In the genomic region with DNA sequence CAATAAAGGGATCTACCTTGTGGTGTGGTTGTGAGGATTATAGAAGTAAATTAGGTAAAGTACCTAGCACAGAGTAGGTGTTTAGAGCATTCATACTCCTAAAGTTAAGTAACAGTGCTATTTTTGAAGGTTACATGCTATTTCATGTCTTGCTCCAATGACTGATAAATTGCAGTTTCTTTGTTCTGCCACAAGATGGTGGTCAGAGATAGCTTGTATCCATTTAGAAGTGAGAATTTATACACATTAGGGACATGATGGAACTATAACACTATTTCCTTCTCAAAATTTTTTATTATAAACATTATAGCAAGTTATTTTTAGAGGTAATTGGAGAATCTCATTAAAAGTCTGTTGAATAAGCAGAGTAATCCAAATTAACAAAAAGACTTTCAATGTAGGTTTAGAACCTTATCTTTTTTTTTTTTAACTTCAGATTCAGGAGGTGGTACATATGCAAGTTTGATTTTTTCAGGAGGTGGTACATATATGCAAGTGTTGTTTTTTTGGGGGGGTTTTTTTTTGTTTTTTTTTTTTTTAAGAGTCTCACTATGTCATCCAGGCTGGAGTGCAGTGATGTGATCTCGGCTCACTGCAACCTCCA, we compare ENCODE assay signal across 1 cellular context.
TF ChIP-seq lines count a peak whose summit lies in the region.

No MANE protein-coding gene starts in this region.

TF ChIP-seq in K562, 482 proteins besides CTCF, POLR2A, EP300 and RAD21 (continued from another document):
- TF ChIP-seq, protein P1, sequence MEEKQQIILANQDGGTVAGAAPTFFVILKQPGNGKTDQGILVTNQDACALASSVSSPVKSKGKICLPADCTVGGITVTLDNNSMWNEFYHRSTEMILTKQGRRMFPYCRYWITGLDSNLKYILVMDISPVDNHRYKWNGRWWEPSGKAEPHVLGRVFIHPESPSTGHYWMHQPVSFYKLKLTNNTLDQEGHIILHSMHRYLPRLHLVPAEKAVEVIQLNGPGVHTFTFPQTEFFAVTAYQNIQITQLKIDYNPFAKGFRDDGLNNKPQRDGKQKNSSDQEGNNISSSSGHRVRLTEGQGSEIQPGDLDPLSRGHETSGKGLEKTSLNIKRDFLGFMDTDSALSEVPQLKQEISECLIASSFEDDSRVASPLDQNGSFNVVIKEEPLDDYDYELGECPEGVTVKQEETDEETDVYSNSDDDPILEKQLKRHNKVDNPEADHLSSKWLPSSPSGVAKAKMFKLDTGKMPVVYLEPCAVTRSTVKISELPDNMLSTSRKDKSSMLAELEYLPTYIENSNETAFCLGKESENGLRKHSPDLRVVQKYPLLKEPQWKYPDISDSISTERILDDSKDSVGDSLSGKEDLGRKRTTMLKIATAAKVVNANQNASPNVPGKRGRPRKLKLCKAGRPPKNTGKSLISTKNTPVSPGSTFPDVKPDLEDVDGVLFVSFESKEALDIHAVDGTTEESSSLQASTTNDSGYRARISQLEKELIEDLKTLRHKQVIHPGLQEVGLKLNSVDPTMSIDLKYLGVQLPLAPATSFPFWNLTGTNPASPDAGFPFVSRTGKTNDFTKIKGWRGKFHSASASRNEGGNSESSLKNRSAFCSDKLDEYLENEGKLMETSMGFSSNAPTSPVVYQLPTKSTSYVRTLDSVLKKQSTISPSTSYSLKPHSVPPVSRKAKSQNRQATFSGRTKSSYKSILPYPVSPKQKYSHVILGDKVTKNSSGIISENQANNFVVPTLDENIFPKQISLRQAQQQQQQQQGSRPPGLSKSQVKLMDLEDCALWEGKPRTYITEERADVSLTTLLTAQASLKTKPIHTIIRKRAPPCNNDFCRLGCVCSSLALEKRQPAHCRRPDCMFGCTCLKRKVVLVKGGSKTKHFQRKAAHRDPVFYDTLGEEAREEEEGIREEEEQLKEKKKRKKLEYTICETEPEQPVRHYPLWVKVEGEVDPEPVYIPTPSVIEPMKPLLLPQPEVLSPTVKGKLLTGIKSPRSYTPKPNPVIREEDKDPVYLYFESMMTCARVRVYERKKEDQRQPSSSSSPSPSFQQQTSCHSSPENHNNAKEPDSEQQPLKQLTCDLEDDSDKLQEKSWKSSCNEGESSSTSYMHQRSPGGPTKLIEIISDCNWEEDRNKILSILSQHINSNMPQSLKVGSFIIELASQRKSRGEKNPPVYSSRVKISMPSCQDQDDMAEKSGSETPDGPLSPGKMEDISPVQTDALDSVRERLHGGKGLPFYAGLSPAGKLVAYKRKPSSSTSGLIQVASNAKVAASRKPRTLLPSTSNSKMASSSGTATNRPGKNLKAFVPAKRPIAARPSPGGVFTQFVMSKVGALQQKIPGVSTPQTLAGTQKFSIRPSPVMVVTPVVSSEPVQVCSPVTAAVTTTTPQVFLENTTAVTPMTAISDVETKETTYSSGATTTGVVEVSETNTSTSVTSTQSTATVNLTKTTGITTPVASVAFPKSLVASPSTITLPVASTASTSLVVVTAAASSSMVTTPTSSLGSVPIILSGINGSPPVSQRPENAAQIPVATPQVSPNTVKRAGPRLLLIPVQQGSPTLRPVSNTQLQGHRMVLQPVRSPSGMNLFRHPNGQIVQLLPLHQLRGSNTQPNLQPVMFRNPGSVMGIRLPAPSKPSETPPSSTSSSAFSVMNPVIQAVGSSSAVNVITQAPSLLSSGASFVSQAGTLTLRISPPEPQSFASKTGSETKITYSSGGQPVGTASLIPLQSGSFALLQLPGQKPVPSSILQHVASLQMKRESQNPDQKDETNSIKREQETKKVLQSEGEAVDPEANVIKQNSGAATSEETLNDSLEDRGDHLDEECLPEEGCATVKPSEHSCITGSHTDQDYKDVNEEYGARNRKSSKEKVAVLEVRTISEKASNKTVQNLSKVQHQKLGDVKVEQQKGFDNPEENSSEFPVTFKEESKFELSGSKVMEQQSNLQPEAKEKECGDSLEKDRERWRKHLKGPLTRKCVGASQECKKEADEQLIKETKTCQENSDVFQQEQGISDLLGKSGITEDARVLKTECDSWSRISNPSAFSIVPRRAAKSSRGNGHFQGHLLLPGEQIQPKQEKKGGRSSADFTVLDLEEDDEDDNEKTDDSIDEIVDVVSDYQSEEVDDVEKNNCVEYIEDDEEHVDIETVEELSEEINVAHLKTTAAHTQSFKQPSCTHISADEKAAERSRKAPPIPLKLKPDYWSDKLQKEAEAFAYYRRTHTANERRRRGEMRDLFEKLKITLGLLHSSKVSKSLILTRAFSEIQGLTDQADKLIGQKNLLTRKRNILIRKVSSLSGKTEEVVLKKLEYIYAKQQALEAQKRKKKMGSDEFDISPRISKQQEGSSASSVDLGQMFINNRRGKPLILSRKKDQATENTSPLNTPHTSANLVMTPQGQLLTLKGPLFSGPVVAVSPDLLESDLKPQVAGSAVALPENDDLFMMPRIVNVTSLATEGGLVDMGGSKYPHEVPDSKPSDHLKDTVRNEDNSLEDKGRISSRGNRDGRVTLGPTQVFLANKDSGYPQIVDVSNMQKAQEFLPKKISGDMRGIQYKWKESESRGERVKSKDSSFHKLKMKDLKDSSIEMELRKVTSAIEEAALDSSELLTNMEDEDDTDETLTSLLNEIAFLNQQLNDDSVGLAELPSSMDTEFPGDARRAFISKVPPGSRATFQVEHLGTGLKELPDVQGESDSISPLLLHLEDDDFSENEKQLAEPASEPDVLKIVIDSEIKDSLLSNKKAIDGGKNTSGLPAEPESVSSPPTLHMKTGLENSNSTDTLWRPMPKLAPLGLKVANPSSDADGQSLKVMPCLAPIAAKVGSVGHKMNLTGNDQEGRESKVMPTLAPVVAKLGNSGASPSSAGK (IDR thresholded peaks at IDR 0.05), result no peak
- no peak for TF ChIP-seq ZKSCAN3 (CRISPR knock-in tag; IDR thresholded peaks at IDR 0.05)
- no peak for TF ChIP-seq MIER1 (IDR thresholded peaks at IDR 0.05; ENCODE audit: low read depth)
- no peak for TF ChIP-seq RCOR1 (IDR thresholded peaks at IDR 0.05; ENCODE audit: borderline replicate concordance in 1 of 2, low read depth in 2 of 2, low read length in 2 of 2)
- no peak for TF ChIP-seq ZNF253 (CRISPR knock-in tag; conservative IDR thresholded peaks at IDR 0.05)
- TF ChIP-seq NCOR1 (IDR thresholded peaks at IDR 0.05), result no peak
- TF ChIP-seq SRF (CRISPR knock-in tag; IDR thresholded peaks at IDR 0.05), result no peak
- TF ChIP-seq OTX1 (CRISPR knock-in tag; IDR thresholded peaks at IDR 0.05), result no peak
- no peak for TF ChIP-seq HNRNPL (IDR thresholded peaks at IDR 0.05; ENCODE audit: low read depth, low read length)
- TF ChIP-seq, protein P2, sequence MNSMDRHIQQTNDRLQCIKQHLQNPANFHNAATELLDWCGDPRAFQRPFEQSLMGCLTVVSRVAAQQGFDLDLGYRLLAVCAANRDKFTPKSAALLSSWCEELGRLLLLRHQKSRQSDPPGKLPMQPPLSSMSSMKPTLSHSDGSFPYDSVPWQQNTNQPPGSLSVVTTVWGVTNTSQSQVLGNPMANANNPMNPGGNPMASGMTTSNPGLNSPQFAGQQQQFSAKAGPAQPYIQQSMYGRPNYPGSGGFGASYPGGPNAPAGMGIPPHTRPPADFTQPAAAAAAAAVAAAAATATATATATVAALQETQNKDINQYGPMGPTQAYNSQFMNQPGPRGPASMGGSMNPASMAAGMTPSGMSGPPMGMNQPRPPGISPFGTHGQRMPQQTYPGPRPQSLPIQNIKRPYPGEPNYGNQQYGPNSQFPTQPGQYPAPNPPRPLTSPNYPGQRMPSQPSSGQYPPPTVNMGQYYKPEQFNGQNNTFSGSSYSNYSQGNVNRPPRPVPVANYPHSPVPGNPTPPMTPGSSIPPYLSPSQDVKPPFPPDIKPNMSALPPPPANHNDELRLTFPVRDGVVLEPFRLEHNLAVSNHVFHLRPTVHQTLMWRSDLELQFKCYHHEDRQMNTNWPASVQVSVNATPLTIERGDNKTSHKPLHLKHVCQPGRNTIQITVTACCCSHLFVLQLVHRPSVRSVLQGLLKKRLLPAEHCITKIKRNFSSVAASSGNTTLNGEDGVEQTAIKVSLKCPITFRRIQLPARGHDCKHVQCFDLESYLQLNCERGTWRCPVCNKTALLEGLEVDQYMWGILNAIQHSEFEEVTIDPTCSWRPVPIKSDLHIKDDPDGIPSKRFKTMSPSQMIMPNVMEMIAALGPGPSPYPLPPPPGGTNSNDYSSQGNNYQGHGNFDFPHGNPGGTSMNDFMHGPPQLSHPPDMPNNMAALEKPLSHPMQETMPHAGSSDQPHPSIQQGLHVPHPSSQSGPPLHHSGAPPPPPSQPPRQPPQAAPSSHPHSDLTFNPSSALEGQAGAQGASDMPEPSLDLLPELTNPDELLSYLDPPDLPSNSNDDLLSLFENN (IDR thresholded peaks at IDR 0.05; ENCODE audit: low read depth in 2 of 2, low read length in 2 of 2), result no peak
- no peak for TF ChIP-seq YBX1 (IDR thresholded peaks at IDR 0.05)
- no peak for TF ChIP-seq ZFP1 (CRISPR knock-in tag; IDR thresholded peaks at IDR 0.05)
- TF ChIP-seq PTRF (tag; IDR thresholded peaks at IDR 0.05), result no peak
- TF ChIP-seq, protein P3, sequence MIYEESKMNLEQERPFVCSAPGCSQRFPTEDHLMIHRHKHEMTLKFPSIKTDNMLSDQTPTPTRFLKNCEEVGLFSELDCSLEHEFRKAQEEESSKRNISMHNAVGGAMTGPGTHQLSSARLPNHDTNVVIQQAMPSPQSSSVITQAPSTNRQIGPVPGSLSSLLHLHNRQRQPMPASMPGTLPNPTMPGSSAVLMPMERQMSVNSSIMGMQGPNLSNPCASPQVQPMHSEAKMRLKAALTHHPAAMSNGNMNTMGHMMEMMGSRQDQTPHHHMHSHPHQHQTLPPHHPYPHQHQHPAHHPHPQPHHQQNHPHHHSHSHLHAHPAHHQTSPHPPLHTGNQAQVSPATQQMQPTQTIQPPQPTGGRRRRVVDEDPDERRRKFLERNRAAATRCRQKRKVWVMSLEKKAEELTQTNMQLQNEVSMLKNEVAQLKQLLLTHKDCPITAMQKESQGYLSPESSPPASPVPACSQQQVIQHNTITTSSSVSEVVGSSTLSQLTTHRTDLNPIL (CRISPR knock-in tag; IDR thresholded peaks at IDR 0.05), result no peak
- no peak for TF ChIP-seq SETDB1 (IDR thresholded peaks at IDR 0.05; ENCODE audit: low read length)
- TF ChIP-seq E2F3 (CRISPR knock-in tag; IDR thresholded peaks at IDR 0.05), result no peak
- TF ChIP-seq RBM17 (IDR thresholded peaks at IDR 0.05; ENCODE audit: borderline replicate concordance, low read depth, low read length), result no peak
- no peak for TF ChIP-seq FOSL1 (tag; conservative IDR thresholded peaks at IDR 0.05)
- TF ChIP-seq, protein P4, sequence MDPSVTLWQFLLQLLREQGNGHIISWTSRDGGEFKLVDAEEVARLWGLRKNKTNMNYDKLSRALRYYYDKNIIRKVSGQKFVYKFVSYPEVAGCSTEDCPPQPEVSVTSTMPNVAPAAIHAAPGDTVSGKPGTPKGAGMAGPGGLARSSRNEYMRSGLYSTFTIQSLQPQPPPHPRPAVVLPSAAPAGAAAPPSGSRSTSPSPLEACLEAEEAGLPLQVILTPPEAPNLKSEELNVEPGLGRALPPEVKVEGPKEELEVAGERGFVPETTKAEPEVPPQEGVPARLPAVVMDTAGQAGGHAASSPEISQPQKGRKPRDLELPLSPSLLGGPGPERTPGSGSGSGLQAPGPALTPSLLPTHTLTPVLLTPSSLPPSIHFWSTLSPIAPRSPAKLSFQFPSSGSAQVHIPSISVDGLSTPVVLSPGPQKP (CRISPR knock-in tag; IDR thresholded peaks at IDR 0.05), result no peak
- TF ChIP-seq, protein P5, sequence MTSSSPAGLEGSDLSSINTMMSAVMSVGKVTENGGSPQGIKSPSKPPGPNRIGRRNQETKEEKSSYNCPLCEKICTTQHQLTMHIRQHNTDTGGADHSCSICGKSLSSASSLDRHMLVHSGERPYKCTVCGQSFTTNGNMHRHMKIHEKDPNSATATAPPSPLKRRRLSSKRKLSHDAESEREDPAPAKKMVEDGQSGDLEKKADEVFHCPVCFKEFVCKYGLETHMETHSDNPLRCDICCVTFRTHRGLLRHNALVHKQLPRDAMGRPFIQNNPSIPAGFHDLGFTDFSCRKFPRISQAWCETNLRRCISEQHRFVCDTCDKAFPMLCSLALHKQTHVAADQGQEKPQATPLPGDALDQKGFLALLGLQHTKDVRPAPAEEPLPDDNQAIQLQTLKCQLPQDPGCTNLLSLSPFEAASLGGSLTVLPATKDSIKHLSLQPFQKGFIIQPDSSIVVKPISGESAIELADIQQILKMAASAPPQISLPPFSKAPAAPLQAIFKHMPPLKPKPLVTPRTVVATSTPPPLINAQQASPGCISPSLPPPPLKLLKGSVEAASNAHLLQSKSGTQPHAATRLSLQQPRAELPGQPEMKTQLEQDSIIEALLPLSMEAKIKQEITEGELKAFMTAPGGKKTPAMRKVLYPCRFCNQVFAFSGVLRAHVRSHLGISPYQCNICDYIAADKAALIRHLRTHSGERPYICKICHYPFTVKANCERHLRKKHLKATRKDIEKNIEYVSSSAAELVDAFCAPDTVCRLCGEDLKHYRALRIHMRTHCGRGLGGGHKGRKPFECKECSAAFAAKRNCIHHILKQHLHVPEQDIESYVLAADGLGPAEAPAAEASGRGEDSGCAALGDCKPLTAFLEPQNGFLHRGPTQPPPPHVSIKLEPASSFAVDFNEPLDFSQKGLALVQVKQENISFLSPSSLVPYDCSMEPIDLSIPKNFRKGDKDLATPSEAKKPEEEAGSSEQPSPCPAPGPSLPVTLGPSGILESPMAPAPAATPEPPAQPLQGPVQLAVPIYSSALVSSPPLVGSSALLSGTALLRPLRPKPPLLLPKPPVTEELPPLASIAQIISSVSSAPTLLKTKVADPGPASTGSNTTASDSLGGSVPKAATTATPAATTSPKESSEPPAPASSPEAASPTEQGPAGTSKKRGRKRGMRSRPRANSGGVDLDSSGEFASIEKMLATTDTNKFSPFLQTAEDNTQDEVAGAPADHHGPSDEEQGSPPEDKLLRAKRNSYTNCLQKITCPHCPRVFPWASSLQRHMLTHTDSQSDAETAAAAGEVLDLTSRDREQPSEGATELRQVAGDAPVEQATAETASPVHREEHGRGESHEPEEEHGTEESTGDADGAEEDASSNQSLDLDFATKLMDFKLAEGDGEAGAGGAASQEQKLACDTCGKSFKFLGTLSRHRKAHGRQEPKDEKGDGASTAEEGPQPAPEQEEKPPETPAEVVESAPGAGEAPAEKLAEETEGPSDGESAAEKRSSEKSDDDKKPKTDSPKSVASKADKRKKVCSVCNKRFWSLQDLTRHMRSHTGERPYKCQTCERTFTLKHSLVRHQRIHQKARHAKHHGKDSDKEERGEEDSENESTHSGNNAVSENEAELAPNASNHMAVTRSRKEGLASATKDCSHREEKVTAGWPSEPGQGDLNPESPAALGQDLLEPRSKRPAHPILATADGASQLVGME (CRISPR knock-in tag; IDR thresholded peaks at IDR 0.05), result no peak
- TF ChIP-seq TRIM24 (IDR thresholded peaks at IDR 0.05), result peak; percentile 12 to 15; a peak in 1 of 4 replicates
- TF ChIP-seq DDX20 (tag; IDR thresholded peaks at IDR 0.05; ENCODE audit: low read depth), result no peak
- no peak for TF ChIP-seq SREBF1 (IDR thresholded peaks at IDR 0.05; ENCODE audit: borderline replicate concordance, low read depth, low read length)
- TF ChIP-seq SPI1 (IDR thresholded peaks at IDR 0.05; ENCODE audit: borderline replicate concordance, low read depth, low read length), result no peak
- no peak for TF ChIP-seq ZNF146 (CRISPR knock-in tag; IDR thresholded peaks at IDR 0.05; ENCODE audit: unreplicated experiment)
- TF ChIP-seq ZNF436 (CRISPR knock-in tag; IDR thresholded peaks at IDR 0.05), result no peak
- TF ChIP-seq SUPT5H (IDR thresholded peaks at IDR 0.05), result no peak
- TF ChIP-seq SOX6 (IDR thresholded peaks at IDR 0.05), result peak; percentile 47
- no peak for TF ChIP-seq NR2F6 (CRISPR knock-in tag; IDR thresholded peaks at IDR 0.05)
- TF ChIP-seq PHF21A (IDR thresholded peaks at IDR 0.05; ENCODE audit: borderline replicate concordance, low read depth), result no peak
- TF ChIP-seq ZNF699 (CRISPR knock-in tag; IDR thresholded peaks at IDR 0.05; ENCODE audit: insufficient replicate concordance), result no peak
